Comparison of ENCODE assay signal across 12 cellular contexts in genomic region chr2:54577944-54578667, GRCh38.
DNase-seq lines count a peak whose midpoint lies in the region; ATAC-seq and TF ChIP-seq lines count a peak whose summit lies in the region.
"Had no signal": no experiment of that assay in that cellular context is flagged by ENCODE, and none has a peak within 500 bp of the region (broad histone marks: within the 10 kb centered on the region; RNA-seq: fewer than 3 reads in every experiment).

No MANE protein-coding gene starts in this region.

- no peaks in the 10 kb centered on the region for H3K27me3 ChIP-seq in gastrocnemius medialis

- intact Hi-C loops in gastrocnemius medialis (cut with DNase I; ENCODE audit: low total_unique reads), result loop anchor here (2.0 kb wide), 1 partner anchor 51 kb away; no protein-coding TSS in a partner anchor

- peak overlapping the region; percentile 55 for H3K4me3 Mint-ChIP-seq in T-helper 2 cell treated with Interferon-gamma antibody and Interleukin-4, amounts not matched to agents 5 μg/mL and 100 μg/mL, for 36 hours
- peak overlapping the region; percentile 17 for H3K4me3 Mint-ChIP-seq in endothelial cell (ENCODE audit: unreplicated experiment)
- H3K4me3 Mint-ChIP-seq: nephron progenitor cell had no signal

- H3K36me3 Mint-ChIP-seq in T-helper 2 cell treated with Interferon-gamma antibody and Interleukin-4, amounts not matched to agents 5 μg/mL and 100 μg/mL, for 36 hours (ENCODE audit: low read depth), result peaks cover 28% of the 10 kb centered on the region
- H3K36me3 Mint-ChIP-seq in endothelial cell (ENCODE audit: low read depth, unreplicated experiment), result peaks cover 28% of the 10 kb centered on the region

- DNase-seq in T-helper 2 cell treated with Interferon-gamma antibody and Interleukin-4, amounts not matched to agents 5 μg/mL and 100 μg/mL, for 36 hours (ENCODE audit: low spot score), result no peak
- no peak for DNase-seq in T-helper 2 cell
- peak; percentile 69 for DNase-seq in NCI-H69 (lab: John Stamatoyannopoulos, UW)
- no peak for DNase-seq in endothelial cell (ENCODE audit: low spot score)
- no peak for DNase-seq in gastrocnemius medialis
- no peak for DNase-seq in ACHN
- no peak for DNase-seq in stimulated activated naive CD4-positive, alpha-beta T cell (lab: John Stamatoyannopoulos, UW)
- DNase-seq: activated CD4-positive, CD25-positive, alpha-beta regulatory T cell treated with anti-CD3 and anti-CD28 coated beads, Interleukin-2, amount 50 U/mL, for 72 hours; head of caudate nucleus; nephron progenitor cell; stimulated activated CD4-positive, alpha-beta T cell treated with anti-CD3 and anti-CD28 coated beads, Interleukin-4, amount 100 ng/mL, for 24 hours had no signal

- H3K9me3 Mint-ChIP-seq in T-helper 2 cell treated with Interferon-gamma antibody and Interleukin-4, amounts not matched to agents 5 μg/mL and 100 μg/mL, for 36 hours, result no peaks in the 10 kb centered on the region
- no peaks in the 10 kb centered on the region for H3K9me3 Mint-ChIP-seq in endothelial cell (ENCODE audit: unreplicated experiment)
- H3K9me3 Mint-ChIP-seq: nephron progenitor cell had no signal

- peak overlapping the region; percentile 55 for H3K27ac Mint-ChIP-seq in T-helper 2 cell treated with Interferon-gamma antibody and Interleukin-4, amounts not matched to agents 5 μg/mL and 100 μg/mL, for 36 hours
- peak overlapping the region; percentile 4 for H3K27ac Mint-ChIP-seq in endothelial cell (ENCODE audit: unreplicated experiment)

- peak overlapping the region in 3 of 4 donors; percentile 4 to 50 (median 13) for H3K27ac ChIP-seq in gastrocnemius medialis

- no peak for TF ChIP-seq CTCF in endothelial cell (IDR thresholded peaks at IDR 0.05; ENCODE audit: unreplicated experiment)
- TF ChIP-seq CTCF in gastrocnemius medialis (IDR thresholded peaks at IDR 0.05 in 4 of 5, conservative IDR thresholded peaks at IDR 0.05 in 1 of 5), result no peak

- no peak for TF ChIP-seq POLR2A in gastrocnemius medialis (IDR thresholded peaks at IDR 0.05)

- peaks cover 43 to 81% of the 10 kb centered on the region in 2 donors for H3K4me1 ChIP-seq in gastrocnemius medialis

- peaks cover 86% of the 10 kb centered on the region for H3K4me1 Mint-ChIP-seq in T-helper 2 cell treated with Interferon-gamma antibody and Interleukin-4, amounts not matched to agents 5 μg/mL and 100 μg/mL, for 36 hours (ENCODE audit: low read depth)
- peaks cover 85% of the 10 kb centered on the region for H3K4me1 Mint-ChIP-seq in endothelial cell (ENCODE audit: unreplicated experiment)

- H3K27me3 Mint-ChIP-seq in T-helper 2 cell treated with Interferon-gamma antibody and Interleukin-4, amounts not matched to agents 5 μg/mL and 100 μg/mL, for 36 hours (ENCODE audit: low read depth), result no peaks in the 10 kb centered on the region
- peaks cover 24% of the 10 kb centered on the region for H3K27me3 Mint-ChIP-seq in endothelial cell (ENCODE audit: unreplicated experiment)

- H3K9me3 ChIP-seq in gastrocnemius medialis, result no peaks in the 10 kb centered on the region

- ATAC-seq in gastrocnemius medialis (no peak), GM19463 (IDR thresholded peaks at IDR 0.05; ENCODE audit: unreplicated experiment) (no peak)

- no peak overlapping the region for H3K4me3 ChIP-seq in gastrocnemius medialis

- H3K36me3 ChIP-seq in gastrocnemius medialis, result no peaks in the 10 kb centered on the region

- in situ Hi-C loops in gastrocnemius medialis (cut with MboI; ENCODE audit: low sequenced_read_pairs in 4 of 4), result no loop called here
- in situ Hi-C loops in ACHN (cut with HindIII; ENCODE audit: low pct_ligation_motif_present, low pct_unique_long_range_greater_than_20kb, low sequenced_read_pairs), result no loop called here
